1 cellular context compared by ENCODE assay signal in the genomic region with DNA sequence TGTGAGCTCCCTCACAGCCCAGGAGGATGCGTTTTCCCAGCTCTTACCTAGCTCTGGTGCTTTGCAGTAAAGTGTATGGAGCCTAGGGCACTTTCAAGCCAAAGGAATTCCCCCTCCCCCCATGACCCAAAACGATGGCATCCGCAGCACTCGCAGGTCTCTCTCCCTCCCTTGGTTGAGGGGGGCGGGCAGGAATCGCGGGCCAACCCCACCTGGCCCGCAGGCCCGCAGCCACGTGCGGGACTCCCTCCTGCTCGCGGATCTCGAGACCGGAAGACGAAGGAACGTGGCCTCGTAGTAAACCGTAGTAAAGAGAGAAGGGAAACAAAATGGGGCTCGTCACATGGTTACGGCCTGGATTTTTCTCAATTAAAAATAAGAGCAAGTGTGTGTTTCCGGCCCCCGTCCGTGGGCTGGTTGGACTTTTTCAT.
TF ChIP-seq lines count a peak whose summit lies in the region.

No MANE protein-coding gene starts in this region.

TF ChIP-seq in SK-N-SH treated with all-trans-retinoic acid at 6 μM for 48 hours, 23 proteins besides CTCF, POLR2A, EP300 and RAD21 (continued from another document):
- TF ChIP-seq BACH2 (CRISPR knock-in tag; IDR thresholded peaks at IDR 0.05; ENCODE audit: borderline replicate concordance) = no peak
TF ChIP-seq in SK-N-SH treated with all-trans-retinoic acid at 6 μM for 48 hours: peak in this region for 2.
